15 cellular contexts compared by ENCODE assay signal in the genomic region with DNA sequence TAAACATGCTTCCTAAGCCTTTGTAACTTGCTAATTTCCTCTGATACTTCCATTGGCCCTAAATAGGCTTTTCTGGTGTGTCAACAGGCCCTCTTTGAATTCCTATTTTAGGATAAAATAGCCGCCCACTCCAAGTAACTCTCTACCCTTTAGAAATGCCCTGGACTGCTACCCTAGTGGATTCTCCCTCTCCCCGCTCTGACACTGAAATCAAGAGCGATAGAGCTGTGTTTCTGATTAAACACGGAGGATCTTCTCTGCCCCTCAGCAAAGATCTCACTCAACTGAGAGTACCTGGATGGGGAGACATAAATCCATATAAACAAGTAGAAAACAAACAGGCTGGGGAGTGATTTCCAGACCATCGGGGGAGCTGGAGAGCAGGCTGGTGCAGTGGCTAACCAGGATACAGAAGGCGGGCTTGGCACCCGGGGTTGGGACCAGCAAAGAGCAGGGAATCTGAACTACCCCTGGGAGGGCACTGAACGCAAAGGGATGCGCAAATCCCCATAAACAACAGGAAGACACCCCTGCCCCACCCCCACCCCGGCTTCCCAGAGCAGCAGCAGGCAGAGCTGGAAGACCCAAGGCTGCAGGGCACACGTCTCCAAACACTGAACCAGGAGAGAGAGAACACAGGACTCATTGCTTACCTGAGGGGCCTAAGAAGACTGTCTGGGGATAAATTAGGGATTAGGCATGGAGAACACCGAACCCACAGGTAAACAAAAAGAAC. TPM values are rescaled to one million over a fixed set of nuclear protein-coding genes. Genes with fewer than 3 reads are reported as not detected.
DNase-seq lines count a peak whose midpoint lies in the region; ATAC-seq and TF ChIP-seq lines count a peak whose summit lies in the region.
"Had no signal": no experiment of that assay in that cellular context is flagged by ENCODE, and none has a peak within 500 bp of the region (broad histone marks: within the 10 kb centered on the region; RNA-seq: fewer than 3 reads in every experiment).

No MANE protein-coding gene starts in this region.

- CTCF ChIA-PET in CD4-positive, alpha-beta T cell (lab: Charles Lee) = interaction anchor here (1.6 kb wide), 1 partner anchor 18 kb away, joined by 4 read pairs; no protein-coding TSS in a partner anchor

- no peak overlapping the region for H2BK15ac ChIP-seq in H9 (ENCODE audit: low read depth, low read length)

- H2AFZ ChIP-seq in H9 (ENCODE audit: low read length) = no peak overlapping the region
- H2AFZ ChIP-seq: hepatocyte had no signal

- H3K23me2 ChIP-seq in H9 (ENCODE audit: insufficient read length, low read depth, low read length, poor library complexity, severe bottlenecking) = peaks cover 4% of the 10 kb centered on the region

- H3K56ac ChIP-seq in H9 (ENCODE audit: insufficient read length, low read depth, low read length) = no peak overlapping the region

- no peak overlapping the region for H3K14ac ChIP-seq in H9 (ENCODE audit: insufficient read depth, low read length)

- no peak overlapping the region for H3K9ac ChIP-seq in H9 (ENCODE audit: extremely low read depth, insufficient read length, low read length)

- H3K4me2 ChIP-seq in H9 (ENCODE audit: insufficient read depth, insufficient read length, low read length) = no peak overlapping the region

- peak overlapping the region; percentile 59 for H3K4me3 Mint-ChIP-seq in CD4-positive, alpha-beta T cell
- H3K4me3 Mint-ChIP-seq in H9 = peak overlapping the region in 1 of 2 experiments; percentile 66; a peak in 3 of 5 replicates
- peak overlapping the region; percentile 14 for H3K4me3 Mint-ChIP-seq in activated T-helper 2 cell treated with anti-CD3 and anti-CD28 coated beads, Interferon-gamma antibody, Interleukin-2, Interleukin-4, amounts not matched to agents 10 μg/mL and 5 μg/mL and 100 μg/mL, durations not matched to agents 14 hours and 24 hours and 36 hours (ENCODE audit: low read depth)
- H3K4me3 Mint-ChIP-seq in mesothelial cell of epicardium = peak overlapping the region; percentile 28
- H3K4me3 Mint-ChIP-seq: stimulated activated memory B cell treated with anti-CD40 and anti-IgM and Interleukin-4, amounts not matched to agents 10 μg/mL and 1 μg/mL and 100 μg/mL, for 72 hours had no signal

- no peak overlapping the region for H2BK120ac ChIP-seq in H9 (ENCODE audit: low read depth, low read length, poor library complexity, severe bottlenecking)

- no peak overlapping the region for H4K8ac ChIP-seq in H9 (replicated peaks; ENCODE audit: insufficient read length, low read depth, low read length)

- no peak overlapping the region for H2BK5ac ChIP-seq in H9 (ENCODE audit: insufficient read length, low read length)

- no peaks in the 10 kb centered on the region for H3K27me3 Mint-ChIP-seq in CD4-positive, alpha-beta T cell
- H3K27me3 Mint-ChIP-seq in H9 (ENCODE audit: low read depth) = peaks cover 7% of the 10 kb centered on the region
- peaks cover 6% of the 10 kb centered on the region for H3K27me3 Mint-ChIP-seq in activated T-helper 2 cell treated with anti-CD3 and anti-CD28 coated beads, Interferon-gamma antibody, Interleukin-2, Interleukin-4, amounts not matched to agents 10 μg/mL and 5 μg/mL and 100 μg/mL, durations not matched to agents 14 hours and 24 hours and 36 hours (ENCODE audit: low read depth)
- H3K27me3 Mint-ChIP-seq in mesothelial cell of epicardium (ENCODE audit: low read depth) = no peaks in the 10 kb centered on the region

- POLR2A ChIA-PET in CD4-positive, alpha-beta T cell (lab: Charles Lee) = no interaction called here

- no peak overlapping the region for H3K18ac ChIP-seq in H9 (ENCODE audit: insufficient read length, low read depth, low read length)

- peaks cover 42% of the 10 kb centered on the region for H3K4me1 Mint-ChIP-seq in CD4-positive, alpha-beta T cell (ENCODE audit: low read depth)
- peaks cover 43 to 56% of the 10 kb centered on the region in 2 experiments for H3K4me1 Mint-ChIP-seq in H9
- H3K4me1 Mint-ChIP-seq in activated T-helper 2 cell treated with anti-CD3 and anti-CD28 coated beads, Interferon-gamma antibody, Interleukin-2, Interleukin-4, amounts not matched to agents 10 μg/mL and 5 μg/mL and 100 μg/mL, durations not matched to agents 14 hours and 24 hours and 36 hours (ENCODE audit: low read depth) = peaks cover 33% of the 10 kb centered on the region
- H3K4me1 Mint-ChIP-seq in mesothelial cell of epicardium = peaks cover 30% of the 10 kb centered on the region

- H4K91ac ChIP-seq in H9 (ENCODE audit: insufficient read length, low read depth, low read length) = no peak overlapping the region

- no CpG with 5 or more reads among the region's 12 CpGs for WGBS in H9 (ENCODE audit: extremely low coverage, insufficient read length, low lambda C conversion rate)

- no peak for TF ChIP-seq CTCF in CD4-positive, alpha-beta T cell (IDR thresholded peaks at IDR 0.05)
- TF ChIP-seq CTCF in H9 (conservative IDR thresholded peaks at IDR 0.05) (peak; percentile 30; the same call in 1 of the 3 replicates), mesothelial cell of epicardium (IDR thresholded peaks at IDR 0.05; ENCODE audit: unreplicated experiment) (no peak)

- no peak overlapping the region for H2BK12ac ChIP-seq in H9 (ENCODE audit: insufficient read length, low read depth, low read length)

- H3K36me3 Mint-ChIP-seq in CD4-positive, alpha-beta T cell (ENCODE audit: low read depth) = peaks cover 4% of the 10 kb centered on the region
- no peaks in the 10 kb centered on the region; a peak in 1 of 7 replicates for H3K36me3 Mint-ChIP-seq in H9 (ENCODE audit: insufficient read depth in 1 of 3, low read depth in 3 of 3)
- H3K36me3 Mint-ChIP-seq in activated T-helper 2 cell treated with anti-CD3 and anti-CD28 coated beads, Interferon-gamma antibody, Interleukin-2, Interleukin-4, amounts not matched to agents 10 μg/mL and 5 μg/mL and 100 μg/mL, durations not matched to agents 14 hours and 24 hours and 36 hours (ENCODE audit: low read depth) = no peaks in the 10 kb centered on the region
- no peaks in the 10 kb centered on the region for H3K36me3 Mint-ChIP-seq in mesothelial cell of epicardium
- H3K36me3 Mint-ChIP-seq: stimulated activated memory B cell treated with anti-CD40 and anti-IgM and Interleukin-4, amounts not matched to agents 10 μg/mL and 1 μg/mL and 100 μg/mL, for 72 hours had no signal

- H3K27ac ChIP-seq in CD4-positive, alpha-beta T cell (ENCODE audit: low read depth, low read length) = no peak overlapping the region
- H3K27ac ChIP-seq in H9 (ENCODE audit: insufficient read length, low read depth, low read length) = no peak overlapping the region
- H3K27ac ChIP-seq: hepatocyte had no signal

- no peak overlapping the region for H2BK20ac ChIP-seq in H9 (ENCODE audit: low read depth, low read length, poor library complexity, severe bottlenecking)

- H3K4me1 ChIP-seq in H9 (ENCODE audit: insufficient read depth, low read length) = peaks cover 10% of the 10 kb centered on the region; the same call in 1 of the 2 replicates

- no peak overlapping the region for H2AK5ac ChIP-seq in H9 (ENCODE audit: insufficient read length, low read length)

- H3K79me1 ChIP-seq in H9 (ENCODE audit: insufficient read depth, low read depth, low read length, poor library complexity, severe bottlenecking) = no peaks in the 10 kb centered on the region

- no peak for DNase-seq in CD4-positive, alpha-beta T cell
- DNase-seq in H9 = peak; percentile 52
- DNase-seq in activated T-helper 2 cell treated with anti-CD3 and anti-CD28 coated beads, Interferon-gamma antibody, Interleukin-2, Interleukin-4, amounts not matched to agents 10 μg/mL and 5 μg/mL and 100 μg/mL, durations not matched to agents 14 hours and 24 hours and 36 hours (ENCODE audit: low spot score) = no peak
- no peak for DNase-seq in mesothelial cell of epicardium (ENCODE audit: low spot score in 2 of 2, unreplicated experiment in 2 of 2)
- no peak for DNase-seq in left ventricle myocardium superior
- DNase-seq in amygdala (lab: John Stamatoyannopoulos, UW) = no peak
- DNase-seq: activated CD4-positive, alpha-beta T cell treated with anti-CD3 and anti-CD28 coated beads for 1 hour; activated T-cell treated with anti-CD3 and anti-CD28 coated beads for 4 hours; esophagus squamous epithelium; Kasumi-1; NCI-H187 treated with DMSO at 0.1 percent for 48 hours; SW 1271 had no signal

- no peaks in the 10 kb centered on the region for H3K79me2 ChIP-seq in H9 (ENCODE audit: insufficient read depth, low read length)

- no peak overlapping the region for H3K4ac ChIP-seq in H9 (ENCODE audit: low read depth, low read length)

- intact Hi-C loops in CD4-positive, alpha-beta T cell (cut with DNase I, micrococcal nuclease) = no loop called here
- intact Hi-C loops in activated T-helper 2 cell treated with anti-CD3 and anti-CD28 coated beads, Interferon-gamma antibody, Interleukin-2, Interleukin-4, amounts not matched to agents 10 μg/mL and 5 μg/mL and 100 μg/mL, durations not matched to agents 14 hours and 24 hours and 36 hours (cut with micrococcal nuclease) = no loop called here
- intact Hi-C loops in left ventricle myocardium superior (cut with micrococcal nuclease) = no loop called here

- no peaks in the 10 kb centered on the region for H3K9me3 ChIP-seq in CD4-positive, alpha-beta T cell (ENCODE audit: control insufficient read depth, low read length)
- H3K9me3 ChIP-seq in H9 (ENCODE audit: control insufficient read depth, low read depth, low read length) = no peaks in the 10 kb centered on the region
- H3K9me3 ChIP-seq: esophagus squamous epithelium had no signal

- no peak overlapping the region for H3K27ac Mint-ChIP-seq in CD4-positive, alpha-beta T cell
- H3K27ac Mint-ChIP-seq in H9 (peak overlapping the region in 2 of 3 experiments; percentile 20 to 53; a peak in 4 of 7 replicates), mesothelial cell of epicardium (peak overlapping the region; percentile 18)
- no peak overlapping the region for H3K27ac Mint-ChIP-seq in activated T-helper 2 cell treated with anti-CD3 and anti-CD28 coated beads, Interferon-gamma antibody, Interleukin-2, Interleukin-4, amounts not matched to agents 10 μg/mL and 5 μg/mL and 100 μg/mL, durations not matched to agents 14 hours and 24 hours and 36 hours
- H3K27ac Mint-ChIP-seq: stimulated activated memory B cell treated with anti-CD40 and anti-IgM and Interleukin-4, amounts not matched to agents 10 μg/mL and 1 μg/mL and 100 μg/mL, for 72 hours had no signal

- no peaks in the 10 kb centered on the region for H3K9me3 Mint-ChIP-seq in CD4-positive, alpha-beta T cell
- no peaks in the 10 kb centered on the region for H3K9me3 Mint-ChIP-seq in H9
- no peaks in the 10 kb centered on the region for H3K9me3 Mint-ChIP-seq in activated T-helper 2 cell treated with anti-CD3 and anti-CD28 coated beads, Interferon-gamma antibody, Interleukin-2, Interleukin-4, amounts not matched to agents 10 μg/mL and 5 μg/mL and 100 μg/mL, durations not matched to agents 14 hours and 24 hours and 36 hours
- no peaks in the 10 kb centered on the region for H3K9me3 Mint-ChIP-seq in mesothelial cell of epicardium
- H3K9me3 Mint-ChIP-seq: stimulated activated memory B cell treated with anti-CD40 and anti-IgM and Interleukin-4, amounts not matched to agents 10 μg/mL and 1 μg/mL and 100 μg/mL, for 72 hours had no signal

- no peak overlapping the region for H3K23ac ChIP-seq in H9 (ENCODE audit: insufficient read length, low read depth, low read length)

- H3K27me3 ChIP-seq in CD4-positive, alpha-beta T cell (ENCODE audit: control insufficient read depth, insufficient read depth, low read length) = no peaks in the 10 kb centered on the region
- H3K27me3 ChIP-seq in H9 (ENCODE audit: insufficient read depth, low read length) = no peaks in the 10 kb centered on the region
- H3K27me3 ChIP-seq: esophagus squamous epithelium, hepatocyte had no signal

- H4K5ac ChIP-seq in H9 (ENCODE audit: insufficient read length, low read depth, low read length) = no peak overlapping the region

- H4K20me1 ChIP-seq in H9 (ENCODE audit: control insufficient read depth, insufficient read depth, insufficient read length) = peaks cover 3% of the 10 kb centered on the region

- ATAC-seq in CD4-positive, alpha-beta T cell (ENCODE audit: poor library complexity) = no peak
- ATAC-seq in activated CD4-positive, CD25-positive, alpha-beta regulatory T cell treated with anti-CD3 and anti-CD28 coated beads, Interleukin-2, amount 50 U/mL, for 24 hours = no peak
- ATAC-seq in left ventricle myocardium superior = no peak
- ATAC-seq: stimulated activated memory B cell treated with anti-CD40 and anti-IgM and Interleukin-4, amounts not matched to agents 10 μg/mL and 1 μg/mL and 100 μg/mL, for 72 hours had no signal

- H3T11ph ChIP-seq in H9 (ENCODE audit: low read length) = no peak overlapping the region

RNA-seq across cellular contexts. Expression of a gene that starts 2.5 kb away (rescaled TPM):
- 1 to 10 TPM; 1.9 to 2.9 TPM for total RNA-seq in CD4-positive, alpha-beta T cell
- total RNA-seq in H9 (2021) (13.8 and 14.9 TPM in 2 replicates), mesothelial cell of epicardium (26.3 to 28.5 TPM (median 28.0 TPM) in 3 replicates), left ventricle myocardium superior (16.4 TPM)
- 15.2 and 15.5 TPM in 2 replicates for total RNA-seq in activated T-helper 2 cell treated with anti-CD3 and anti-CD28 coated beads, Interferon-gamma antibody, Interleukin-2, Interleukin-4, amounts not matched to agents 10 μg/mL and 5 μg/mL and 100 μg/mL, durations not matched to agents 14 hours and 24 hours and 36 hours

RNA-seq across cellular contexts. Expression of a gene that starts 20.8 kb away (rescaled TPM):
- 10 to 100 TPM; 50.0 to 51.0 TPM for total RNA-seq in CD4-positive, alpha-beta T cell
- total RNA-seq in H9 (2021) = 64.5 and 67.0 TPM in 2 replicates
- total RNA-seq in activated T-helper 2 cell treated with anti-CD3 and anti-CD28 coated beads, Interferon-gamma antibody, Interleukin-2, Interleukin-4, amounts not matched to agents 10 μg/mL and 5 μg/mL and 100 μg/mL, durations not matched to agents 14 hours and 24 hours and 36 hours = 60.1 and 68.7 TPM in 2 replicates
- 75.2 to 90.1 TPM (median 80.3 TPM) in 3 replicates for total RNA-seq in mesothelial cell of epicardium
- total RNA-seq in left ventricle myocardium superior = 33.6 TPM

Comparison
In these comparisons a context has a peak if more than half of its experiments do, and no peak if none do; other contexts are left out.
1. H3K27ac Mint-ChIP-seq: peak in H9 (2 of 3) and mesothelial cell of epicardium (single experiment); none in CD4-positive, alpha-beta T cell (single experiment) and activated T-helper 2 cell treated with anti-CD3 and anti-CD28 coated beads, Interferon-gamma antibody, Interleukin-2, Interleukin-4, amounts not matched to agents 10 μg/mL and 5 μg/mL and 100 μg/mL, durations not matched to agents 14 hours and 24 hours and 36 hours (single experiment).